20 cellular contexts compared by ENCODE assay signal in the genomic region with DNA sequence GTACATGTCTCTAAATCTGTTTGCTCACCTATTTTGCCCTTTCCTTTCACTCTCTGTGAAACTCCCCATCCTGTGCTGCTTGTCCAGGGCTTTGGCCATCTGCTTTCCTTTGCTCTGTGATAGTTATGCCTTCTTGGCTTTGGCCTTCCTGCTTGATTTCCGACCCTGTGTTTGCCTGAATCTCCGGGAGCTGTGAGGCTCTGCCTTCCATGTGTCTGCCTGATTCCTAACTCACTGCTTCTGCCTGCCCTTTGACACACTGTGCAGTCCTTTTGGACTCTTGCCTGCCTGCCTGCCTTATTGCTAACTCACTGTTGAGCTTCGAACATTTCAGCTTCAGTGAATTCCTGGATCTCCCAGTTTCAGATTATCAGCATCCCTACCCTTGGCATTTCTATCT.
DNase-seq lines count a peak whose midpoint lies in the region; ATAC-seq, FAIRE-seq and TF ChIP-seq lines count a peak whose summit lies in the region.
"Had no signal": no experiment of that assay in that cellular context is flagged by ENCODE, and none has a peak within 500 bp of the region (broad histone marks: within the 10 kb centered on the region; RNA-seq: fewer than 3 reads in every experiment).

No MANE protein-coding gene starts in this region.

- peak overlapping the region; percentile 16 for H3K27ac Mint-ChIP-seq in astrocyte (ENCODE audit: unreplicated experiment)
- peak overlapping the region; percentile 10 for H3K27ac Mint-ChIP-seq in glutamatergic neuron (ENCODE audit: unreplicated experiment)
- H3K27ac Mint-ChIP-seq: activated T-cell treated with anti-CD3 and anti-CD28 coated beads, Interleukin-2, amount 50 U/mL, for 72 hours had no signal

- no peak overlapping the region for H2AK5ac ChIP-seq in mesendoderm (ENCODE audit: low read length)

- H3K4me2 ChIP-seq in astrocyte (ENCODE audit: low read length): no peak overlapping the region
- no peak overlapping the region for H3K4me2 ChIP-seq in PC-3 (ENCODE audit: low read length)
- H3K4me2 ChIP-seq in mesendoderm (ENCODE audit: low read length): no peak overlapping the region

- FAIRE-seq in astrocyte (lab: Jason Lieb, UNC): no peak
- FAIRE-seq: GM12892, urothelium cell line had no signal

- H3K36me3 Mint-ChIP-seq in astrocyte (ENCODE audit: low read depth, unreplicated experiment) (no peaks in the 10 kb centered on the region), glutamatergic neuron (ENCODE audit: unreplicated experiment) (no peaks in the 10 kb centered on the region)

- H3K9me3 Mint-ChIP-seq in astrocyte (ENCODE audit: unreplicated experiment) (no peaks in the 10 kb centered on the region), glutamatergic neuron (ENCODE audit: unreplicated experiment) (no peaks in the 10 kb centered on the region)
- H3K9me3 Mint-ChIP-seq: activated T-cell treated with anti-CD3 and anti-CD28 coated beads, Interleukin-2, amount 50 U/mL, for 72 hours had no signal

- WGBS in mesendoderm (ENCODE audit: extremely low coverage, insufficient coverage, low lambda C conversion rate): no CpG with 5 or more reads among the region's 3 CpGs

- no peak overlapping the region for H2BK5ac ChIP-seq in mesendoderm (ENCODE audit: low read length)

- CTCF ChIA-PET in PC-3 (lab: Charles Lee): no interaction called here

- no peak overlapping the region for H3K4me3 Mint-ChIP-seq in astrocyte (ENCODE audit: unreplicated experiment)
- no peak overlapping the region for H3K4me3 Mint-ChIP-seq in glutamatergic neuron (ENCODE audit: unreplicated experiment)
- H3K4me3 Mint-ChIP-seq: activated T-cell treated with anti-CD3 and anti-CD28 coated beads, Interleukin-2, amount 50 U/mL, for 72 hours had no signal

- H3F3A ChIP-seq in PC-3 (ENCODE audit: low read length, unreplicated experiment): no peaks in the 10 kb centered on the region

- no peak for ATAC-seq in PC-3
- ATAC-seq: activated T-cell treated with anti-CD3 and anti-CD28 coated beads, Interleukin-2, amount 50 U/mL, for 72 hours had no signal

- H4K20me1 ChIP-seq in astrocyte (ENCODE audit: insufficient read depth, low read length) (no peaks in the 10 kb centered on the region), PC-3 (ENCODE audit: low read length) (no peaks in the 10 kb centered on the region)

- H3K27me3 Mint-ChIP-seq in astrocyte (ENCODE audit: low read depth, unreplicated experiment): no peaks in the 10 kb centered on the region
- H3K27me3 Mint-ChIP-seq in glutamatergic neuron (ENCODE audit: unreplicated experiment): no peaks in the 10 kb centered on the region

- H3K27me3 ChIP-seq in astrocyte (ENCODE audit: insufficient read depth, low read length) (no peaks in the 10 kb centered on the region), neuron (ENCODE audit: insufficient read depth, low read length) (no peaks in the 10 kb centered on the region), PC-3 (ENCODE audit: low read length) (no peaks in the 10 kb centered on the region), mesendoderm (ENCODE audit: insufficient read depth, low read length, poor library complexity) (no peaks in the 10 kb centered on the region), dorsolateral prefrontal cortex (no peaks in the 10 kb centered on the region)

- no peak overlapping the region for H3K56ac ChIP-seq in mesendoderm (ENCODE audit: low read length)

- H3K4me1 Mint-ChIP-seq in astrocyte (ENCODE audit: low read depth, unreplicated experiment): peaks cover 21% of the 10 kb centered on the region
- peaks cover 14% of the 10 kb centered on the region for H3K4me1 Mint-ChIP-seq in glutamatergic neuron (ENCODE audit: low read depth, unreplicated experiment)

- no peak overlapping the region for H2BK120ac ChIP-seq in mesendoderm (ENCODE audit: low read depth, low read length)

- peak overlapping the region; percentile 50 for H2AFZ ChIP-seq in astrocyte (ENCODE audit: low read depth, low read length)
- peak overlapping the region; percentile 3 for H2AFZ ChIP-seq in neuron (ENCODE audit: low read depth, low read length)
- H2AFZ ChIP-seq in PC-3 (ENCODE audit: low read length): no peak overlapping the region

- H3K9me2 ChIP-seq in PC-3 (replicated peaks; ENCODE audit: low read length): no peaks in the 10 kb centered on the region

- no peak overlapping the region for H3K27ac ChIP-seq in astrocyte (ENCODE audit: low read depth, low read length)
- no peak overlapping the region for H3K27ac ChIP-seq in PC-3 (ENCODE audit: low read length)
- no peak overlapping the region for H3K27ac ChIP-seq in mesendoderm (ENCODE audit: low read depth, low read length)
- no peak overlapping the region for H3K27ac ChIP-seq in dorsolateral prefrontal cortex
- H3K27ac ChIP-seq: HL-60, psoas muscle, RWPE1 had no signal

- H3K79me1 ChIP-seq in mesendoderm (ENCODE audit: low read length): no peaks in the 10 kb centered on the region

- H3K9ac ChIP-seq in astrocyte (ENCODE audit: low read length): no peak overlapping the region
- no peak overlapping the region for H3K9ac ChIP-seq in PC-3 (ENCODE audit: low read length)
- H3K9ac ChIP-seq in mesendoderm (ENCODE audit: low read length): no peak overlapping the region

- BruUV-seq in PC-3 (replicated peaks; lab: Mats Ljungman, UMichigan): no TSS peak

- no peaks in the 10 kb centered on the region for H3K9me3 ChIP-seq in astrocyte (ENCODE audit: insufficient read depth, low read depth, low read length)
- H3K9me3 ChIP-seq in neuron (ENCODE audit: low read length): no peaks in the 10 kb centered on the region
- no peaks in the 10 kb centered on the region for H3K9me3 ChIP-seq in PC-3 (ENCODE audit: low read length)
- H3K9me3 ChIP-seq: psoas muscle had no signal

- H3K4me1 ChIP-seq in astrocyte (ENCODE audit: insufficient read depth, low read length): no peaks in the 10 kb centered on the region
- peaks cover 13% of the 10 kb centered on the region for H3K4me1 ChIP-seq in neuron (ENCODE audit: insufficient read depth, low read length)
- no peaks in the 10 kb centered on the region for H3K4me1 ChIP-seq in PC-3 (ENCODE audit: insufficient read depth, low read length)
- no peaks in the 10 kb centered on the region for H3K4me1 ChIP-seq in mesendoderm (ENCODE audit: control insufficient read depth, low read depth, low read length)
- H3K4me1 ChIP-seq: psoas muscle had no signal

- H3K79me2 ChIP-seq in astrocyte (ENCODE audit: insufficient read depth, low read length) (no peaks in the 10 kb centered on the region), PC-3 (ENCODE audit: low read length) (no peaks in the 10 kb centered on the region), mesendoderm (ENCODE audit: control insufficient read depth, insufficient read depth, low read length) (no peaks in the 10 kb centered on the region)

- DNase-seq in ELR (ENCODE audit: low read depth) (peak; percentile 13), astrocyte (ENCODE audit: low read depth) (no peak), glutamatergic neuron (peak; percentile 13), PC-3 (no peak), mesendoderm (no peak), NK-92 (lab: John Stamatoyannopoulos, UW; ENCODE audit: unreplicated experiment) (no peak), dorsolateral prefrontal cortex (no peak)
- DNase-seq: activated CD4-positive, alpha-beta T cell treated with anti-CD3 and anti-CD28 coated beads for 4 hours; activated T-cell treated with anti-CD3 and anti-CD28 coated beads, Interleukin-2, amount 50 U/mL, for 72 hours; DMS53; GOT3; Karpas-422; NCI-H187; NCI-H526 treated with DMSO at 0.1 percent for 48 hours had no signal

- no peak overlapping the region for H4K8ac ChIP-seq in mesendoderm (ENCODE audit: low read depth, low read length)

- TF ChIP-seq CTCF in astrocyte (IDR thresholded peaks at IDR 0.05; ENCODE audit: insufficient read depth, low read depth, low read length) (no peak), glutamatergic neuron (IDR thresholded peaks at IDR 0.05; ENCODE audit: partially characterized antibody, unreplicated experiment) (no peak), PC-3 (conservative IDR thresholded peaks at IDR 0.05; ENCODE audit: low read depth, low read length) (no peak), dorsolateral prefrontal cortex (IDR thresholded peaks at IDR 0.05 in 54 of 56, conservative IDR thresholded peaks at IDR 0.05 in 2 of 56; ENCODE audit: low read depth in 1 of 56, partially characterized antibody in 56 of 56) (no peak)

- H3K23ac ChIP-seq in mesendoderm (ENCODE audit: low read length): no peak overlapping the region

- intact Hi-C loops in PC-3 (cut with micrococcal nuclease): no loop called here
- intact Hi-C loops in dorsolateral prefrontal cortex (cut with DNase I): no loop called here

- POLR2A ChIA-PET in PC-3 (lab: Charles Lee; ENCODE audit: unreplicated experiment): no interaction called here

- H3K4ac ChIP-seq in mesendoderm (ENCODE audit: low read depth, low read length): no peak overlapping the region

- no peak overlapping the region for H3K4me3 ChIP-seq in astrocyte (ENCODE audit: insufficient read depth, low read depth, low read length)
- H3K4me3 ChIP-seq in neuron (ENCODE audit: low read length): no peak overlapping the region
- H3K4me3 ChIP-seq in PC-3 (ENCODE audit: low read length): no peak overlapping the region
- H3K4me3 ChIP-seq in mesendoderm (ENCODE audit: low read length): no peak overlapping the region
- H3K4me3 ChIP-seq in dorsolateral prefrontal cortex: no peak overlapping the region
- H3K4me3 ChIP-seq: psoas muscle had no signal

- H3K36me3 ChIP-seq in astrocyte (ENCODE audit: insufficient read depth, low read length): no peaks in the 10 kb centered on the region
- no peaks in the 10 kb centered on the region for H3K36me3 ChIP-seq in neuron (ENCODE audit: insufficient read depth, low read length)
- H3K36me3 ChIP-seq in PC-3 (ENCODE audit: low read depth, low read length): no peaks in the 10 kb centered on the region
- H3K36me3 ChIP-seq in mesendoderm (ENCODE audit: control insufficient read depth, insufficient read depth, low read length): no peaks in the 10 kb centered on the region

- H3K18ac ChIP-seq in mesendoderm (ENCODE audit: low read length): no peak overlapping the region

- H4K5ac ChIP-seq in mesendoderm (ENCODE audit: low read length): no peak overlapping the region

- H2BK15ac ChIP-seq in mesendoderm (replicated peaks; ENCODE audit: low read depth): no peak overlapping the region

Comparison
In these comparisons a context has a peak if more than half of its experiments do, and no peak if none do; other contexts are left out.
1. DNase-seq: peak in ELR (single experiment) and glutamatergic neuron (single experiment); none in astrocyte (single experiment), PC-3 (single experiment), mesendoderm (single experiment), NK-92 (single experiment) and dorsolateral prefrontal cortex (0 of 10).